ENCODE assay signal across 27 cellular contexts in genomic region chr11:85603220-85603619, GRCh38.
"Had no signal": no experiment of that assay in that cellular context is flagged by ENCODE, and none has a peak within 500 bp of the region (broad histone marks: within the 10 kb centered on the region; RNA-seq: fewer than 3 reads in every experiment).

No MANE protein-coding gene starts in this region.

- FAIRE-seq: endometrium, islet of Langerhans, keratinocyte had no signal

- H3K4me1 ChIP-seq: esophagus squamous epithelium, gastrocnemius medialis, left lung, lower lobe of right lung had no signal

- H3K36me3 ChIP-seq: esophagus squamous epithelium, gastrocnemius medialis, heart right ventricle, left lung, lower lobe of right lung had no signal

- H3K9me3 ChIP-seq: esophagus squamous epithelium, gastrocnemius medialis, left lung, lower lobe of right lung, mucosa of descending colon had no signal

- H3K27ac ChIP-seq: coronary artery, dorsolateral prefrontal cortex, epithelial cell of prostate, esophagus squamous epithelium, gastrocnemius medialis, heart right ventricle, left lung, lower lobe of right lung had no signal

- H3K27me3 ChIP-seq: dorsolateral prefrontal cortex, esophagus squamous epithelium, gastrocnemius medialis, heart right ventricle, left lung had no signal

- ATAC-seq: effector memory CD8-positive, alpha-beta T cell; esophagus mucosa; gastrocnemius medialis; heart right ventricle; left cardiac atrium; left lung; left ventricle myocardium superior; lower lobe of right lung; mucosa of descending colon; naive thymus-derived CD8-positive, alpha-beta T cell had no signal

- H3K4me3 ChIP-seq: coronary artery, dorsolateral prefrontal cortex, esophagus squamous epithelium, gastrocnemius medialis, heart right ventricle, left lung, lower lobe of right lung, mucosa of descending colon had no signal

- DNase-seq: dermis blood vessel endothelial cell; dorsolateral prefrontal cortex; effector CD8-positive, alpha-beta T cell; effector memory CD8-positive, alpha-beta T cell; endodermal cell; erythroblast; esophagus squamous epithelium; foreskin melanocyte; gastrocnemius medialis; glutamatergic neuron; head of caudate nucleus; heart right ventricle; hippocampal formation; left cardiac atrium; left lung; left ventricle myocardium superior; lower lobe of right lung; mesenchymal stem cell; mucosa of descending colon; naive B cell; naive thymus-derived CD8-positive, alpha-beta T cell had no signal
